ENCODE assay signal across 24 cellular contexts in the genomic region with DNA sequence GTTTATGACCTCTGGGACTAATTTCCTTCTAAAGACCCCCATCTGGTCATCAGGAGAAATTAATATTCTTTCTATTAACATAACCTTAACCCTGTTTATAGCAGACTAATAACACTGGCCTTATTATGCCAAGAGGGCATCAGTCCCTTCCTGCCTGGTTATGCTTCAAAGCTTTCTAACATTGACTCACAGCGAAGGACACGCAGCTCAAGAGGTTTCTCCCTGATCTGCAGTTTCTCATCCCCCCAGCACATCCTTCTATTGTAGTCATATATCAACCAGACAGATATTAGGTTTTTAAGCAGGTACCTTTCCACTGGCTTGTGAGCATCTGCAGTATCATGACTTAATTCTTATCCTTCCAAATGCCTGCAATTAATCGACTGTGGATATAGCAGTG.
A peak's percentile ranks its signal among the peaks of the same experiment; 100 is the strongest.
DNase-seq lines count a peak whose midpoint lies in the region; ATAC-seq and TF ChIP-seq lines count a peak whose summit lies in the region.
"Had no signal": no experiment of that assay in that cellular context is flagged by ENCODE, and none has a peak within 500 bp of the region (broad histone marks: within the 10 kb centered on the region; RNA-seq: fewer than 3 reads in every experiment).

No MANE protein-coding gene starts in this region.

- H3K4me1 ChIP-seq in neural progenitor cell: peaks cover 37% of the 10 kb centered on the region
- H3K4me1 ChIP-seq: parathyroid adenoma had no signal

- ATAC-seq in GM18511 (IDR thresholded peaks at IDR 0.05; ENCODE audit: unreplicated experiment) (peak; percentile 73), GM21447 (IDR thresholded peaks at IDR 0.05; ENCODE audit: unreplicated experiment) (peak; percentile 47), HG03378 (IDR thresholded peaks at IDR 0.05; ENCODE audit: unreplicated experiment) (peak; percentile 56), SK-N-SH treated with all-trans-retinoic acid at 6 μM for 48 hours (no peak), HG03521 (IDR thresholded peaks at IDR 0.05; ENCODE audit: unreplicated experiment) (no peak)
- ATAC-seq: HepG2 had no signal

- no peak overlapping the region for H3K27ac ChIP-seq in neural progenitor cell
- H3K27ac ChIP-seq: parathyroid adenoma had no signal

- peaks cover 31% of the 10 kb centered on the region for H3K4me1 Mint-ChIP-seq in neural progenitor cell

- peaks cover 10% of the 10 kb centered on the region for H3K27me3 Mint-ChIP-seq in neural progenitor cell (ENCODE audit: insufficient read depth, low read depth)
- H3K27me3 Mint-ChIP-seq: stimulated activated naive CD8-positive, alpha-beta T cell treated with anti-CD3 and anti-CD28 coated beads, Interleukin-15, Interleukin-2, amounts not matched to agents 100 ng/mL and 50 ng/mL, for 24 hours had no signal

- H4K20me1 ChIP-seq in neural progenitor cell (ENCODE audit: low read depth): no peaks in the 10 kb centered on the region

- H3K9me3 Mint-ChIP-seq in neural progenitor cell: peaks cover 5% of the 10 kb centered on the region
- H3K9me3 Mint-ChIP-seq: stimulated activated naive CD8-positive, alpha-beta T cell treated with anti-CD3 and anti-CD28 coated beads, Interleukin-15, Interleukin-2, amounts not matched to agents 100 ng/mL and 50 ng/mL, for 24 hours had no signal

- no peak overlapping the region for H3K9ac ChIP-seq in neural progenitor cell
- H3K9ac ChIP-seq: parathyroid adenoma had no signal

- peak overlapping the region; percentile 32 for H3K27ac Mint-ChIP-seq in neural progenitor cell
- H3K27ac Mint-ChIP-seq: activated CD4-positive, alpha-beta memory T cell treated with anti-CD3 and anti-CD28 coated beads, Interleukin-2, amount 10 ng/mL, durations not matched to agents 7 days and 5 days; stimulated activated naive CD8-positive, alpha-beta T cell treated with anti-CD3 and anti-CD28 coated beads, Interleukin-15, Interleukin-2, amounts not matched to agents 100 ng/mL and 50 ng/mL, for 24 hours had no signal

- no peak for TF ChIP-seq CTCF in neural progenitor cell (IDR thresholded peaks at IDR 0.05)

- DNase-seq in neural progenitor cell (ENCODE audit: low spot score): no peak
- no peak for DNase-seq in COLO829 (ENCODE audit: low spot score)
- no peak for DNase-seq in NCI-H2029 (lab: John Stamatoyannopoulos, UW)
- DNase-seq: activated CD4-positive, alpha-beta memory T cell treated with anti-CD3 and anti-CD28 coated beads, Interleukin-2, amount 10 ng/mL, durations not matched to agents 7 days and 5 days; activated naive CD4-positive, alpha-beta T cell; amniotic stem cell; dermis blood vessel endothelial cell; foreskin fibroblast; hippocampal formation; mammary epithelial cell; NCI-H1417 treated with DMSO at 0.1 percent for 48 hours; NCI-H2171 treated with DMSO at 0.1 percent for 48 hours; NCI-H69; OCI-M1; SHP77 treated with DMSO at 0.1 percent for 48 hours; T-helper 2 cell had no signal

- no peak overlapping the region for H2AFZ ChIP-seq in neural progenitor cell (replicated peaks)
- H2AFZ ChIP-seq: parathyroid adenoma had no signal

- H3K4me3 ChIP-seq in neural progenitor cell: no peak overlapping the region

- no peaks in the 10 kb centered on the region for H3K9me3 ChIP-seq in neural progenitor cell (ENCODE audit: low read depth)

- H3K36me3 Mint-ChIP-seq in neural progenitor cell: no peaks in the 10 kb centered on the region

- no peak overlapping the region for H3K4me3 Mint-ChIP-seq in neural progenitor cell
- H3K4me3 Mint-ChIP-seq: activated CD4-positive, alpha-beta memory T cell treated with anti-CD3 and anti-CD28 coated beads, Interleukin-2, amount 10 ng/mL, durations not matched to agents 7 days and 5 days; stimulated activated naive CD8-positive, alpha-beta T cell treated with anti-CD3 and anti-CD28 coated beads, Interleukin-15, Interleukin-2, amounts not matched to agents 100 ng/mL and 50 ng/mL, for 24 hours had no signal

- H3K27me3 ChIP-seq in neural progenitor cell: no peaks in the 10 kb centered on the region

- no peaks in the 10 kb centered on the region for H3K79me2 ChIP-seq in neural progenitor cell (ENCODE audit: low read depth)
- H3K79me2 ChIP-seq: parathyroid adenoma had no signal

- no peaks in the 10 kb centered on the region for H3K36me3 ChIP-seq in neural progenitor cell

- no peak overlapping the region for H3K4me2 ChIP-seq in neural progenitor cell

- peaks cover 21% of the 10 kb centered on the region for H3F3A ChIP-seq in neural progenitor cell (ENCODE audit: low read depth)

TF ChIP-seq in SK-N-SH treated with all-trans-retinoic acid at 6 μM for 48 hours, 23 proteins besides CTCF, POLR2A, EP300 and RAD21 (continues in another document):
- no peak for TF ChIP-seq ZC3H10 (CRISPR knock-in tag; IDR thresholded peaks at IDR 0.05)
- TF ChIP-seq ZNF8 (CRISPR knock-in tag; IDR thresholded peaks at IDR 0.05): no peak
- no peak for TF ChIP-seq POU6F1 (CRISPR knock-in tag; IDR thresholded peaks at IDR 0.05; ENCODE audit: borderline replicate concordance, low read depth)
- no peak for TF ChIP-seq TOX (CRISPR knock-in tag; IDR thresholded peaks at IDR 0.05; ENCODE audit: borderline replicate concordance)
- no peak for TF ChIP-seq OSR1 (CRISPR knock-in tag; IDR thresholded peaks at IDR 0.05)
- no peak for TF ChIP-seq ESRRG (CRISPR knock-in tag; IDR thresholded peaks at IDR 0.05)
- TF ChIP-seq, protein P1, sequence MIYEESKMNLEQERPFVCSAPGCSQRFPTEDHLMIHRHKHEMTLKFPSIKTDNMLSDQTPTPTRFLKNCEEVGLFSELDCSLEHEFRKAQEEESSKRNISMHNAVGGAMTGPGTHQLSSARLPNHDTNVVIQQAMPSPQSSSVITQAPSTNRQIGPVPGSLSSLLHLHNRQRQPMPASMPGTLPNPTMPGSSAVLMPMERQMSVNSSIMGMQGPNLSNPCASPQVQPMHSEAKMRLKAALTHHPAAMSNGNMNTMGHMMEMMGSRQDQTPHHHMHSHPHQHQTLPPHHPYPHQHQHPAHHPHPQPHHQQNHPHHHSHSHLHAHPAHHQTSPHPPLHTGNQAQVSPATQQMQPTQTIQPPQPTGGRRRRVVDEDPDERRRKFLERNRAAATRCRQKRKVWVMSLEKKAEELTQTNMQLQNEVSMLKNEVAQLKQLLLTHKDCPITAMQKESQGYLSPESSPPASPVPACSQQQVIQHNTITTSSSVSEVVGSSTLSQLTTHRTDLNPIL (CRISPR knock-in tag; IDR thresholded peaks at IDR 0.05; ENCODE audit: low read depth): no peak
- TF ChIP-seq PATZ1 (CRISPR knock-in tag; IDR thresholded peaks at IDR 0.05; ENCODE audit: borderline replicate concordance): no peak
- TF ChIP-seq ARNTL (CRISPR knock-in tag; IDR thresholded peaks at IDR 0.05; ENCODE audit: borderline replicate concordance, low read depth): no peak
- TF ChIP-seq RARB (CRISPR knock-in tag; IDR thresholded peaks at IDR 0.05): no peak
- TF ChIP-seq ZNF70 (CRISPR knock-in tag; IDR thresholded peaks at IDR 0.05): no peak
- no peak for TF ChIP-seq ISL1 (CRISPR knock-in tag; IDR thresholded peaks at IDR 0.05)
- no peak for TF ChIP-seq TCF4 (CRISPR knock-in tag; IDR thresholded peaks at IDR 0.05; ENCODE audit: borderline replicate concordance)
- no peak for TF ChIP-seq ZFP3 (CRISPR knock-in tag; IDR thresholded peaks at IDR 0.05)

Comparison
In these comparisons a context has a peak if more than half of its experiments do, and no peak if none do; other contexts are left out.
1. ATAC-seq: peak in GM18511 (single experiment), GM21447 (single experiment) and HG03378 (single experiment); none in SK-N-SH treated with all-trans-retinoic acid at 6 μM for 48 hours (single experiment) and HG03521 (single experiment).